ENCODE assay signal across 19 cellular contexts in the genomic region with DNA sequence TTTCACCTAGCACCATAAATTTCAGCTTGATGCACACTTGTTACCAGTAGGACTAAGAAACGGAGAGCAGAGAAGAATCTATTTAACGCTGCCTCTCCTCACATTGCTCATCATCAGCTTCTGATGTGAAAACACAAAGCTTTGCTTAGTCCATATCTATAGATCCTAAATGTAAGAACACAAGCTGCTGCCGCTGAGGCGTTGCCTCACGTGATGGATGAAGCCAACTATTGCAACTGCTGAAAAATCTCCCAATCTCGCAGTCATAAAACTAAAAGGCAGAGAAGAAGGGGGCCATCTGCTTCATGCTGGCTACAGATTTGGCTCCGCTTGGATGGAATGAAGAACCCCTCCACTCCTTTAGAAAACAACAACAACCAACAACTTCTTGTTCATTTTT. TPM values are rescaled to one million over a fixed set of nuclear protein-coding genes. Genes with fewer than 3 reads are reported as not detected.
DNase-seq lines count a peak whose midpoint lies in the region; ATAC-seq and TF ChIP-seq lines count a peak whose summit lies in the region.
"Had no signal": no experiment of that assay in that cellular context is flagged by ENCODE, and none has a peak within 500 bp of the region (broad histone marks: within the 10 kb centered on the region; RNA-seq: fewer than 3 reads in every experiment).

No MANE protein-coding gene starts in this region.

- no peak overlapping the region for H3K4me2 ChIP-seq in OCI-LY1 (ENCODE audit: low read length)
- H3K4me2 ChIP-seq: BLaER1 had no signal

- peak; percentile 5 for DNase-seq in NCI-H2171 treated with DMSO at 0.1 percent for 48 hours (lab: John Stamatoyannopoulos, UW)
- no peak for DNase-seq in NCI-H2171 (lab: John Stamatoyannopoulos, UW)
- DNase-seq in cerebellar cortex (ENCODE audit: low spot score) = peak; percentile 16
- DNase-seq in superior temporal gyrus (ENCODE audit: extremely low spot score) = peak; percentile 33
- no peak for DNase-seq in NCI-H774 (lab: John Stamatoyannopoulos, UW)
- DNase-seq in Peyer's patch = no peak
- DNase-seq: Caco-2; CD4-positive, CD25-positive, alpha-beta regulatory T cell; CD8-positive, alpha-beta T cell; DMS 273 treated with DMSO at 0.1 percent for 48 hours; DMS79 treated with DMSO at 0.1 percent for 48 hours; GM23248; H7; HCEC 1CT had no signal

- H3K4me1 ChIP-seq in OCI-LY1 (ENCODE audit: insufficient read depth, low read length, severe bottlenecking) (peaks cover 94% of the 10 kb centered on the region), Peyer's patch (no peaks in the 10 kb centered on the region)
- H3K4me1 ChIP-seq: BLaER1, Caco-2 had no signal

- no peaks in the 10 kb centered on the region for H4K20me1 ChIP-seq in OCI-LY1 (ENCODE audit: insufficient read depth, low read length)
- H4K20me1 ChIP-seq: BLaER1 had no signal

- H3K27me3 ChIP-seq in OCI-LY1 (ENCODE audit: insufficient read depth, low read length) = no peaks in the 10 kb centered on the region
- no peaks in the 10 kb centered on the region for H3K27me3 ChIP-seq in Peyer's patch
- H3K27me3 ChIP-seq: BLaER1 had no signal

- no peaks in the 10 kb centered on the region for H3F3A ChIP-seq in OCI-LY1 (ENCODE audit: insufficient read depth, low read length)

- H3K36me3 ChIP-seq in OCI-LY1 (ENCODE audit: insufficient read depth, low read length) (0 out of 2 replicates have a peak, but pooled peaks cover 7% of the 10 kb centered on the region), Peyer's patch (no peaks in the 10 kb centered on the region)
- H3K36me3 ChIP-seq: BLaER1 had no signal

- no peak overlapping the region for H2AFZ ChIP-seq in OCI-LY1 (ENCODE audit: low read length)
- H2AFZ ChIP-seq: GM23248 had no signal

- H3K27ac ChIP-seq in OCI-LY1 (ENCODE audit: low read depth, low read length, poor library complexity, severe bottlenecking) (peak overlapping the region; percentile 50), Peyer's patch (no peak overlapping the region)
- H3K27ac ChIP-seq: 22Rv1, BLaER1, C4-2B, GM23248 had no signal

- no peak for ATAC-seq in HG03280 (IDR thresholded peaks at IDR 0.05; ENCODE audit: unreplicated experiment)
- ATAC-seq: CD8-positive, alpha-beta T cell had no signal

- H3K9me3 ChIP-seq in OCI-LY1 (ENCODE audit: low read length) (no peaks in the 10 kb centered on the region), Peyer's patch (no peaks in the 10 kb centered on the region)
- H3K9me3 ChIP-seq: BLaER1, Caco-2 had no signal

- H3K4me3 ChIP-seq in OCI-LY1 (ENCODE audit: low read depth, low read length, poor library complexity, severe bottlenecking) (no peak overlapping the region), Peyer's patch (no peak overlapping the region)
- H3K4me3 ChIP-seq: BLaER1, GM23248 had no signal

- no peak overlapping the region for H3K9ac ChIP-seq in OCI-LY1 (ENCODE audit: low read length)
- H3K9ac ChIP-seq: BLaER1, GM23248 had no signal

- no peaks in the 10 kb centered on the region for H3K9me2 ChIP-seq in OCI-LY1 (ENCODE audit: low read depth, low read length)

- TF ChIP-seq POLR2A in Peyer's patch (IDR thresholded peaks at IDR 0.05) = no peak

- no peak for TF ChIP-seq CTCF in OCI-LY1 (IDR thresholded peaks at IDR 0.05; ENCODE audit: low read length)
- TF ChIP-seq CTCF in Peyer's patch (IDR thresholded peaks at IDR 0.05) = no peak

- H3K79me2 ChIP-seq in OCI-LY1 (ENCODE audit: insufficient read depth, low read length) = peaks cover 3% of the 10 kb centered on the region; the same call in 1 of the 2 replicates

RNA-seq across cellular contexts. Expression of gene CADPS, which starts 42.6 kb away (rescaled TPM):
- total RNA-seq in Peyer's patch = 10 to 100 TPM in 2 of 4 donors, 1 to 10 TPM in 2; 6.4 to 29.7 (median 18.1) TPM
- total RNA-seq: Caco-2; CD4-positive, CD25-positive, alpha-beta regulatory T cell; CD8-positive, alpha-beta T cell had no signal

Comparison
In these comparisons a context has a peak if more than half of its experiments do, and no peak if none do; other contexts are left out.
1. DNase-seq: peak in NCI-H2171 treated with DMSO at 0.1 percent for 48 hours (single experiment), cerebellar cortex (single experiment) and superior temporal gyrus (single experiment); none in NCI-H2171 (single experiment), NCI-H774 (single experiment) and Peyer's patch (0 of 3).